10 cellular contexts compared by ENCODE assay signal in genomic region chr18:36412778-36413177, GRCh38.
DNase-seq lines count a peak whose midpoint lies in the region; ATAC-seq and TF ChIP-seq lines count a peak whose summit lies in the region.
"Had no signal": no experiment of that assay in that cellular context is flagged by ENCODE, and none has a peak within 500 bp of the region (broad histone marks: within the 10 kb centered on the region; RNA-seq: fewer than 3 reads in every experiment).

No MANE protein-coding gene starts in this region.

- peak; percentile 54 for DNase-seq in NCI-H748 (lab: John Stamatoyannopoulos, UW; ENCODE audit: unreplicated experiment)
- no peak for DNase-seq in NCI-H748 treated with DMSO at 0.1 percent for 48 hours (lab: John Stamatoyannopoulos, UW)
- DNase-seq in NB4 (ENCODE audit: low read depth), result peak; percentile 6
- DNase-seq in dermis blood vessel endothelial cell, result peak; percentile 23
- DNase-seq in renal cortical epithelial cell (ENCODE audit: low read depth), result peak; percentile 53
- DNase-seq in effector memory CD4-positive, alpha-beta T cell, result no peak
- DNase-seq: NCI-H774 had no signal

- no peak overlapping the region for H3K27ac ChIP-seq in effector memory CD4-positive, alpha-beta T cell (ENCODE audit: insufficient read depth, low read length, poor library complexity, severe bottlenecking)
- H3K27ac ChIP-seq: BLaER1 treated with 17β-estradiol and CSF1 and Interleukin-3, amounts not matched to agents 10 nM and 100 nM had no signal

- peak; percentile 24 for TF ChIP-seq CTCF in NB4 (IDR thresholded peaks at IDR 0.05; ENCODE audit: low read depth, low read length)

- no peaks in the 10 kb centered on the region for H3K36me3 ChIP-seq in effector memory CD4-positive, alpha-beta T cell (ENCODE audit: control insufficient read depth, insufficient read depth, low read length)
- H3K36me3 ChIP-seq: BLaER1 treated with 17β-estradiol and CSF1 and Interleukin-3, amounts not matched to agents 10 nM and 100 nM had no signal

- no peak overlapping the region for H3K4me3 ChIP-seq in NB4 (ENCODE audit: low read depth, low read length)
- H3K4me3 ChIP-seq in effector memory CD4-positive, alpha-beta T cell (ENCODE audit: insufficient read depth, low read depth, low read length, poor library complexity, severe bottlenecking), result no peak overlapping the region
- H3K4me3 ChIP-seq: BLaER1 treated with 17β-estradiol and CSF1 and Interleukin-3, amounts not matched to agents 10 nM and 100 nM had no signal

- no peaks in the 10 kb centered on the region for H3K27me3 ChIP-seq in effector memory CD4-positive, alpha-beta T cell (replicated peaks; ENCODE audit: control insufficient read depth, insufficient read depth, low read length, poor library complexity, severe bottlenecking)
- H3K27me3 ChIP-seq: BLaER1 treated with 17β-estradiol and CSF1 and Interleukin-3, amounts not matched to agents 10 nM and 100 nM had no signal

- no peaks in the 10 kb centered on the region for H3K9me3 ChIP-seq in effector memory CD4-positive, alpha-beta T cell (ENCODE audit: control insufficient read depth, low read length)
- H3K9me3 ChIP-seq: BLaER1 treated with 17β-estradiol and CSF1 and Interleukin-3, amounts not matched to agents 10 nM and 100 nM had no signal

- no peaks in the 10 kb centered on the region for H3K4me1 ChIP-seq in effector memory CD4-positive, alpha-beta T cell (ENCODE audit: control insufficient read depth, insufficient read depth, low read length, poor library complexity, severe bottlenecking)

- no peak for TF ChIP-seq POLR2A in NB4 (IDR thresholded peaks at IDR 0.05; ENCODE audit: extremely low read depth, insufficient read length)

- no peak for ATAC-seq in HG02571 (IDR thresholded peaks at IDR 0.05; ENCODE audit: unreplicated experiment)
- ATAC-seq in HG03469 (IDR thresholded peaks at IDR 0.05; ENCODE audit: unreplicated experiment), result no peak

Comparison
In these comparisons a context has a peak if more than half of its experiments do, and no peak if none do; other contexts are left out.
1. DNase-seq: peak in NCI-H748 (single experiment), NB4 (single experiment), dermis blood vessel endothelial cell (single experiment) and renal cortical epithelial cell (single experiment); none in NCI-H748 treated with DMSO at 0.1 percent for 48 hours (single experiment) and effector memory CD4-positive, alpha-beta T cell (0 of 3).